13 cellular contexts compared by ENCODE assay signal in genomic region chr10:125691160-125691981, GRCh38. TPM values are rescaled to one million over a fixed set of nuclear protein-coding genes. Genes with fewer than 3 reads are reported as not detected.
DNase-seq lines count a peak whose midpoint lies in the region; ATAC-seq and TF ChIP-seq lines count a peak whose summit lies in the region.
"Had no signal": no experiment of that assay in that cellular context is flagged by ENCODE, and none has a peak within 500 bp of the region (broad histone marks: within the 10 kb centered on the region; RNA-seq: fewer than 3 reads in every experiment).

No MANE protein-coding gene starts in this region.

- WGBS in esophagus squamous epithelium, 2 donors = 74% methylated on average over 19 of the region's 19 CpGs

- ATAC-seq in GM21723 (IDR thresholded peaks at IDR 0.05; ENCODE audit: unreplicated experiment) = no peak

- no peak for TF ChIP-seq POLR2A in esophagus squamous epithelium (IDR thresholded peaks at IDR 0.05)

- no peak for TF ChIP-seq CTCF in esophagus squamous epithelium (IDR thresholded peaks at IDR 0.05)
- no peak for TF ChIP-seq CTCF in left ventricle myocardium inferior (IDR thresholded peaks at IDR 0.05; ENCODE audit: borderline replicate concordance)

- H3K27ac ChIP-seq in esophagus squamous epithelium (no peak overlapping the region), left ventricle myocardium inferior (replicated peaks) (no peak overlapping the region)
- H3K27ac ChIP-seq: transverse colon, WERI-Rb-1 had no signal

- no peaks in the 10 kb centered on the region for H3K9me3 ChIP-seq in esophagus squamous epithelium
- H3K9me3 ChIP-seq in left ventricle myocardium inferior (replicated peaks) = no peaks in the 10 kb centered on the region
- H3K9me3 ChIP-seq: transverse colon had no signal

- intact Hi-C loops in esophagus squamous epithelium (cut with DNase I) (no loop called here), left ventricle myocardium inferior (cut with micrococcal nuclease) (no loop called here)

- H3K27me3 ChIP-seq in esophagus squamous epithelium (no peaks in the 10 kb centered on the region), left ventricle myocardium inferior (ENCODE audit: low read depth) (peaks cover 51% of the 10 kb centered on the region)

- DNase-seq in NCI-H345 (lab: John Stamatoyannopoulos, UW) (peak; percentile 18), NCI-H345 treated with DMSO at 0.1 percent for 48 hours (lab: John Stamatoyannopoulos, UW; ENCODE audit: unreplicated experiment) (no peak), NCI-H510A treated with DMSO at 0.1 percent for 48 hours (lab: John Stamatoyannopoulos, UW) (peak; percentile 36), fibroblast of gingiva (ENCODE audit: low read depth) (peak; percentile 41), esophagus squamous epithelium (lab: John Stamatoyannopoulos, UW) (no peak), NCI-H526 (lab: John Stamatoyannopoulos, UW) (no peak), left ventricle myocardium inferior (no peak)
- DNase-seq: GOT3, KBM-7, Right ventricle myocardium superior, transverse colon, WERI-Rb-1 had no signal

- H3K4me1 ChIP-seq in esophagus squamous epithelium (peaks cover 6 to 47% (median 6%) of the 10 kb centered on the region in 3 donors), left ventricle myocardium inferior (no peaks in the 10 kb centered on the region)
- H3K4me1 ChIP-seq: transverse colon had no signal

- H3K36me3 ChIP-seq in esophagus squamous epithelium = no peaks in the 10 kb centered on the region
- no peaks in the 10 kb centered on the region for H3K36me3 ChIP-seq in left ventricle myocardium inferior
- H3K36me3 ChIP-seq: transverse colon, WERI-Rb-1 had no signal

- H3K4me3 ChIP-seq in esophagus squamous epithelium = no peak overlapping the region
- no peak overlapping the region for H3K4me3 ChIP-seq in left ventricle myocardium inferior
- H3K4me3 ChIP-seq: transverse colon had no signal

RNA-seq across cellular contexts. Expression of gene TEX36, which starts 8.4 kb away (rescaled TPM):
- total RNA-seq in esophagus squamous epithelium (not detected), left ventricle myocardium inferior (not detected)
- total RNA-seq: Right ventricle myocardium superior, transverse colon had no signal

RNA-seq across cellular contexts. Expression of gene EDRF1, which starts 28.1 kb away (rescaled TPM):
- 10 to 100 TPM in 3 of 4 donors, 1 to 10 TPM in 1; 4.3 to 21.2 (median 15.6) TPM for total RNA-seq in esophagus squamous epithelium
- total RNA-seq in left ventricle myocardium inferior = 11.5 TPM

Comparison
In these comparisons a context has a peak if more than half of its experiments do, and no peak if none do; other contexts are left out.
1. DNase-seq: peak in NCI-H345 (single experiment), NCI-H510A treated with DMSO at 0.1 percent for 48 hours (single experiment) and fibroblast of gingiva (single experiment); none in NCI-H345 treated with DMSO at 0.1 percent for 48 hours (single experiment), esophagus squamous epithelium (single experiment), NCI-H526 (0 of 2) and left ventricle myocardium inferior (single experiment).